27 cellular contexts compared by ENCODE assay signal in the genomic region with DNA sequence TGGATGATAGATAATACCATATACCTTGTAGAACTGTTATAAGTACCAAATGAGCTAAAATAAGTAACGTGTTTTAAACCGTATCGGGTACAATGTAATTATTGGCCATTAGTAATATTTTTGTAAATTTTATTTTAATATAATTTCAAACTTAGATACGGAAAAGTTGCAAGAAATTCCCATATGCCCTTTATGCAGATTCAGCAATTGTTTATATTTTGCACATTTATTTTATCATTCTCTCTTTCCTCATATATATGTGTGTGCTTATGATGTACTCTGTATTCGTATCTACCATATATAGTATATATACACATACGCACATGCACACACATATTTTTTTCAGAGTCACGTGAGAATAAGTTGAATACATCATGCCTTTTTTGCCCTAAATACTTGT.
"Had no signal": no experiment of that assay in that cellular context is flagged by ENCODE, and none has a peak within 500 bp of the region (broad histone marks: within the 10 kb centered on the region; RNA-seq: fewer than 3 reads in every experiment).

No MANE protein-coding gene starts in this region.

- H3K27me3 ChIP-seq: colonic mucosa, esophagus squamous epithelium, gastrocnemius medialis, heart left ventricle, hepatocyte had no signal

- FAIRE-seq: endometrium, kidney had no signal

- ATAC-seq: effector memory CD8-positive, alpha-beta T cell; esophagus mucosa; gastrocnemius medialis; heart left ventricle; left colon; left lobe of liver; left ventricle myocardium superior; lower lobe of right lung; mucosa of descending colon had no signal

- H3K27ac ChIP-seq: colonic mucosa, epithelial cell of prostate, esophagus squamous epithelium, gastrocnemius medialis, hepatocyte, lower lobe of right lung had no signal

- H3K4me3 ChIP-seq: colonic mucosa, esophagus squamous epithelium, gastrocnemius medialis, heart left ventricle, hepatocyte, lower lobe of right lung, mucosa of descending colon had no signal

- H3K79me2 ChIP-seq: hepatocyte had no signal

- H2AFZ ChIP-seq: hepatocyte had no signal

- DNase-seq: colonic mucosa; cortex of kidney; effector CD8-positive, alpha-beta T cell; effector memory CD8-positive, alpha-beta T cell; endodermal cell; erythroblast; esophagus squamous epithelium; foreskin fibroblast; foreskin melanocyte; gastrocnemius medialis; heart left ventricle; hypothalamus; immature natural killer cell; islet precursor cell; kidney; kidney glomerular epithelial cell; left colon; left ventricle myocardium superior; lower lobe of right lung; mesenchymal stem cell; mucosa of descending colon; naive B cell had no signal

- H3K9me3 ChIP-seq: colonic mucosa, esophagus squamous epithelium, gastrocnemius medialis, lower lobe of right lung, mucosa of descending colon had no signal

- H3K36me3 ChIP-seq: colonic mucosa, gastrocnemius medialis, lower lobe of right lung had no signal

- H3K4me2 ChIP-seq: hepatocyte had no signal

- H3K4me1 ChIP-seq: colonic mucosa, esophagus squamous epithelium, gastrocnemius medialis, lower lobe of right lung had no signal
